Comparison of ENCODE assay signal across 9 cellular contexts in genomic region chr12:46524778-46525177, GRCh38.
DNase-seq lines count a peak whose midpoint lies in the region; ATAC-seq, FAIRE-seq and TF ChIP-seq lines count a peak whose summit lies in the region.
"Had no signal": no experiment of that assay in that cellular context is flagged by ENCODE, and none has a peak within 500 bp of the region (broad histone marks: within the 10 kb centered on the region; RNA-seq: fewer than 3 reads in every experiment).

No MANE protein-coding gene starts in this region.

- 66 to 94% (median 83%) methylated on average over 2 of the region's 2 CpGs for WGBS in small intestine, 3 donors

- BruUV-seq in HCT116 (replicated peaks; lab: Mats Ljungman, UMichigan), result TSS peak; percentile 30

- H3K27me3 ChIP-seq in HCT116 (ENCODE audit: insufficient read depth, low read length) (no peaks in the 10 kb centered on the region), small intestine (ENCODE audit: control insufficient read depth in 2 of 2, insufficient read depth in 2 of 2, low read length in 2 of 2) (no peaks in the 10 kb centered on the region)

- no peak for TF ChIP-seq RAD21 in HCT116 (IDR thresholded peaks at IDR 0.05; ENCODE audit: low read depth)

- CTCF ChIA-PET in HCT116 (lab: Charles Lee), result interaction anchor here (1.3 kb wide), 1 partner anchor 137 kb away, joined by 4 read pairs; no protein-coding TSS in a partner anchor

- H3K79me2 ChIP-seq in HCT116 (ENCODE audit: insufficient read depth, low read length), result 0 out of 2 replicates have a peak, but pooled peaks cover 3% of the 10 kb centered on the region

- no peak for ATAC-seq in HCT116
- no peak for ATAC-seq in GM19463 (IDR thresholded peaks at IDR 0.05; ENCODE audit: unreplicated experiment)
- ATAC-seq in GM21390 (IDR thresholded peaks at IDR 0.05; ENCODE audit: unreplicated experiment), result no peak
- ATAC-seq in GM21526 (IDR thresholded peaks at IDR 0.05; ENCODE audit: low FRiP score, unreplicated experiment), result no peak

- H3K36me3 ChIP-seq in HCT116 (ENCODE audit: control insufficient read depth in 1 of 2, insufficient read depth in 2 of 2, low read length in 2 of 2), result no peaks in the 10 kb centered on the region
- H3K36me3 ChIP-seq in small intestine (ENCODE audit: control insufficient read depth in 2 of 2, insufficient read depth in 2 of 2, low read length in 2 of 2), result no peaks in the 10 kb centered on the region

- H3K27ac Mint-ChIP-seq in activated naive CD8-positive, alpha-beta T cell treated with anti-CD3 and anti-CD28 coated beads for 36 hours, result peak overlapping the region; percentile 90

- H2AFZ ChIP-seq in HCT116 (ENCODE audit: low read depth, low read length, poor library complexity, severe bottlenecking), result no peak overlapping the region

- no peak overlapping the region for H3K9ac ChIP-seq in HCT116 (ENCODE audit: low read length)

- H3K4me1 Mint-ChIP-seq in activated naive CD8-positive, alpha-beta T cell treated with anti-CD3 and anti-CD28 coated beads for 36 hours, result peaks cover 26% of the 10 kb centered on the region

- H3K9me3 ChIP-seq in HCT116 (ENCODE audit: control insufficient read depth in 1 of 2, insufficient read depth in 1 of 2, low read depth in 1 of 2, low read length in 2 of 2), result no peaks in the 10 kb centered on the region
- H3K9me3 ChIP-seq in small intestine (ENCODE audit: control insufficient read depth, low read depth), result no peaks in the 10 kb centered on the region

- H3K27ac ChIP-seq in HCT116 (ENCODE audit: low read depth, low read length), result peak overlapping the region; percentile 48
- H3K27ac ChIP-seq in small intestine (ENCODE audit: low read depth in 1 of 2, low read length in 1 of 2), result peak overlapping the region in 1 of 2 donors; percentile 85

- intact Hi-C loops in HCT116 (cut with micrococcal nuclease), result no loop called here

- H3K36me3 Mint-ChIP-seq in activated naive CD8-positive, alpha-beta T cell treated with anti-CD3 and anti-CD28 coated beads for 36 hours, result peaks cover 9% of the 10 kb centered on the region

- H3K9me3 Mint-ChIP-seq in activated naive CD8-positive, alpha-beta T cell treated with anti-CD3 and anti-CD28 coated beads for 36 hours, result peaks cover 5% of the 10 kb centered on the region

- H3K4me2 ChIP-seq in HCT116 (ENCODE audit: low read length), result peak overlapping the region; percentile 73

- no peak overlapping the region for H3K4me3 ChIP-seq in HCT116 (replicated peaks in 1 of 2; ENCODE audit: low read depth in 1 of 2, low read length in 2 of 2)
- no peak overlapping the region for H3K4me3 ChIP-seq in small intestine (ENCODE audit: low read depth in 1 of 2, low read length in 2 of 2)

- FAIRE-seq in small intestine (lab: Jason Lieb, UNC), result no peak

- H3K27me3 Mint-ChIP-seq in activated naive CD8-positive, alpha-beta T cell treated with anti-CD3 and anti-CD28 coated beads for 36 hours, result no peaks in the 10 kb centered on the region

- no peak overlapping the region for H3K4me3 Mint-ChIP-seq in activated naive CD8-positive, alpha-beta T cell treated with anti-CD3 and anti-CD28 coated beads for 36 hours

- DNase-seq in HCT116 (ENCODE audit: low read depth, low spot score), result no peak
- DNase-seq in activated naive CD8-positive, alpha-beta T cell treated with anti-CD3 and anti-CD28 coated beads for 36 hours, result no peak
- DNase-seq in hepatic stellate cell (ENCODE audit: low spot score), result peak; percentile 81
- peak; percentile 3 for DNase-seq in small intestine
- DNase-seq in D341Med (ENCODE audit: low spot score), result no peak
- DNase-seq: KBM-7 had no signal

- peaks cover 38 to 50% of the 10 kb centered on the region in 2 experiments for H3K4me1 ChIP-seq in HCT116 (ENCODE audit: control insufficient read depth in 1 of 2, insufficient read depth in 2 of 2, low read length in 2 of 2)
- peaks cover 2 to 3% of the 10 kb centered on the region in 2 donors for H3K4me1 ChIP-seq in small intestine (ENCODE audit: control insufficient read depth in 2 of 2, insufficient read depth in 1 of 2, low read depth in 1 of 2, low read length in 1 of 2)

- no peak for TF ChIP-seq POLR2A in HCT116 (IDR thresholded peaks at IDR 0.05; ENCODE audit: borderline replicate concordance, extremely low read depth, insufficient read depth, insufficient read length)

- no peak for TF ChIP-seq CTCF in HCT116 (IDR thresholded peaks at IDR 0.05 in 2 of 3, conservative IDR thresholded peaks at IDR 0.05 in 1 of 3; ENCODE audit: borderline replicate concordance in 1 of 3, insufficient read depth in 1 of 3, low read depth in 2 of 3, low read length in 2 of 3)

- no peaks in the 10 kb centered on the region for H4K20me1 ChIP-seq in HCT116 (ENCODE audit: insufficient read depth)

- RAD21 ChIA-PET in HCT116 (lab: Charles Lee; ENCODE audit: low non-redundant PET in 1 of 2, low total read pairs in 2 of 2, uncharacterized antibody in 2 of 2, unreplicated experiment in 2 of 2), result interaction anchor here in 1 of 2 experiments (1.4 kb wide), 1 partner anchor 139 kb away, joined by 4 read pairs; no protein-coding TSS in a partner anchor

- no peaks in the 10 kb centered on the region for H3K9me2 ChIP-seq in HCT116 (ENCODE audit: insufficient read depth)

- POLR2A ChIA-PET in HCT116 (lab: Charles Lee), result interaction anchor here (0.9 to 2.1 kb wide), 10 partner anchors 8 to 144 kb away, joined by 3 to 11 read pairs (median 3); no protein-coding TSS in a partner anchor

TF ChIP-seq in HCT116, 20 proteins besides CTCF, POLR2A, EP300 and RAD21 (continues in another document):
- TF ChIP-seq MAX (IDR thresholded peaks at IDR 0.05) (no peak), ZNF274 (IDR thresholded peaks at IDR 0.05; ENCODE audit: low read depth, low read length) (no peak), FOSL1 (IDR thresholded peaks at IDR 0.05; ENCODE audit: low read depth) (no peak), POLR2AphosphoS5 (IDR thresholded peaks at IDR 0.05; ENCODE audit: low read depth, low read length) (no peak), ELF1 (IDR thresholded peaks at IDR 0.05; ENCODE audit: borderline replicate concordance, low read depth) (no peak), TCF7L2 (IDR thresholded peaks at IDR 0.05; ENCODE audit: borderline replicate concordance, extremely low read depth, insufficient read depth, insufficient read length) (no peak), SRF (IDR thresholded peaks at IDR 0.05; ENCODE audit: low read depth) (no peak), ZBTB33 (IDR thresholded peaks at IDR 0.05; ENCODE audit: extremely low read depth, insufficient replicate concordance, low read length) (no peak), EGR1 (IDR thresholded peaks at IDR 0.05; ENCODE audit: low read depth) (no peak), EZH2 (IDR thresholded peaks at IDR 0.05) (no peak), ATF3 (IDR thresholded peaks at IDR 0.05) (no peak), SIN3A (IDR thresholded peaks at IDR 0.05; ENCODE audit: low read depth) (no peak), CBX3 (IDR thresholded peaks at IDR 0.05; ENCODE audit: low read depth) (no peak), REST (IDR thresholded peaks at IDR 0.05; ENCODE audit: low read depth) (no peak), YY1 (IDR thresholded peaks at IDR 0.05; ENCODE audit: extremely low read depth, insufficient replicate concordance, low read depth, low read length) (no peak), JUND (IDR thresholded peaks at IDR 0.05) (no peak), SP1 (IDR thresholded peaks at IDR 0.05; ENCODE audit: low read depth) (no peak)

Comparison
In these comparisons a context has a peak if more than half of its experiments do, and no peak if none do; other contexts are left out.
1. DNase-seq: peak in hepatic stellate cell (single experiment) and small intestine (single experiment); none in HCT116 (single experiment), activated naive CD8-positive, alpha-beta T cell treated with anti-CD3 and anti-CD28 coated beads for 36 hours (single experiment) and D341Med (single experiment).